Comparison of ENCODE assay signal across 1 cellular context in genomic region chr1:147233903-147234302, GRCh38.
TF ChIP-seq lines count a peak whose summit lies in the region.
"Not testable (repeated sequence)": the region's sequence is repeated elsewhere in the genome, so short reads cannot be mapped to it uniquely, and the experiment has no call there.

No MANE protein-coding gene starts in this region.

TF ChIP-seq in HepG2, 621 proteins besides CTCF, POLR2A, EP300 and RAD21 (continued from another document):
- TF ChIP-seq STAT6 (CRISPR knock-in tag; IDR thresholded peaks at IDR 0.05; ENCODE audit: borderline replicate concordance): peak; percentile 58; the same call in 1 of the 2 replicates
- peak; percentile 37; the same call in 1 of the 2 replicates for TF ChIP-seq IKZF5 (CRISPR knock-in tag; IDR thresholded peaks at IDR 0.05)
- 0 out of 2 replicates have a peak, but pooled peaks have one; percentile 59 for TF ChIP-seq MIXL1 (CRISPR knock-in tag; IDR thresholded peaks at IDR 0.05)
- peak; percentile 66; the same call in 1 of the 2 replicates for TF ChIP-seq GFI1 (CRISPR knock-in tag; IDR thresholded peaks at IDR 0.05; ENCODE audit: borderline replicate concordance)
- peak; percentile 77; the same call in 1 of the 2 replicates for TF ChIP-seq ZBTB7B (CRISPR knock-in tag; IDR thresholded peaks at IDR 0.05)
- TF ChIP-seq SKI (IDR thresholded peaks at IDR 0.05; ENCODE audit: partially characterized antibody): peak; percentile 69
- TF ChIP-seq MAX (IDR thresholded peaks at IDR 0.05): peak; percentile 55; the same call in 1 of the 2 replicates
- TF ChIP-seq, protein P1, sequence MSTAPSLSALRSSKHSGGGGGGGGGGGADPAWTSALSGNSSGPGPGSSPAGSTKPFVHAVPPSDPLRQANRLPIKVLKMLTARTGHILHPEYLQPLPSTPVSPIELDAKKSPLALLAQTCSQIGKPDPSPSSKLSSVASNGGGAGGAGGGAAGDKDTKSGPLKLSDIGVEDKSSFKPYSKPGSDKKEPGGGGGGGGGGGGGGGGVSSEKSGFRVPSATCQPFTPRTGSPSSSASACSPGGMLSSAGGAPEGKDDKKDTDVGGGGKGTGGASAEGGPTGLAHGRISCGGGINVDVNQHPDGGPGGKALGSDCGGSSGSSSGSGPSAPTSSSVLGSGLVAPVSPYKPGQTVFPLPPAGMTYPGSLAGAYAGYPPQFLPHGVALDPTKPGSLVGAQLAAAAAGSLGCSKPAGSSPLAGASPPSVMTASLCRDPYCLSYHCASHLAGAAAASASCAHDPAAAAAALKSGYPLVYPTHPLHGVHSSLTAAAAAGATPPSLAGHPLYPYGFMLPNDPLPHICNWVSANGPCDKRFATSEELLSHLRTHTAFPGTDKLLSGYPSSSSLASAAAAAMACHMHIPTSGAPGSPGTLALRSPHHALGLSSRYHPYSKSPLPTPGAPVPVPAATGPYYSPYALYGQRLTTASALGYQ (CRISPR knock-in tag; IDR thresholded peaks at IDR 0.05): peak; percentile 69
- peak; percentile 79 for TF ChIP-seq FOXA3 (CRISPR knock-in tag; IDR thresholded peaks at IDR 0.05)
- peak; percentile 93; the same call in 1 of the 2 replicates for TF ChIP-seq SOX5 (CRISPR knock-in tag; IDR thresholded peaks at IDR 0.05; ENCODE audit: borderline replicate concordance)
- TF ChIP-seq, protein P2, sequence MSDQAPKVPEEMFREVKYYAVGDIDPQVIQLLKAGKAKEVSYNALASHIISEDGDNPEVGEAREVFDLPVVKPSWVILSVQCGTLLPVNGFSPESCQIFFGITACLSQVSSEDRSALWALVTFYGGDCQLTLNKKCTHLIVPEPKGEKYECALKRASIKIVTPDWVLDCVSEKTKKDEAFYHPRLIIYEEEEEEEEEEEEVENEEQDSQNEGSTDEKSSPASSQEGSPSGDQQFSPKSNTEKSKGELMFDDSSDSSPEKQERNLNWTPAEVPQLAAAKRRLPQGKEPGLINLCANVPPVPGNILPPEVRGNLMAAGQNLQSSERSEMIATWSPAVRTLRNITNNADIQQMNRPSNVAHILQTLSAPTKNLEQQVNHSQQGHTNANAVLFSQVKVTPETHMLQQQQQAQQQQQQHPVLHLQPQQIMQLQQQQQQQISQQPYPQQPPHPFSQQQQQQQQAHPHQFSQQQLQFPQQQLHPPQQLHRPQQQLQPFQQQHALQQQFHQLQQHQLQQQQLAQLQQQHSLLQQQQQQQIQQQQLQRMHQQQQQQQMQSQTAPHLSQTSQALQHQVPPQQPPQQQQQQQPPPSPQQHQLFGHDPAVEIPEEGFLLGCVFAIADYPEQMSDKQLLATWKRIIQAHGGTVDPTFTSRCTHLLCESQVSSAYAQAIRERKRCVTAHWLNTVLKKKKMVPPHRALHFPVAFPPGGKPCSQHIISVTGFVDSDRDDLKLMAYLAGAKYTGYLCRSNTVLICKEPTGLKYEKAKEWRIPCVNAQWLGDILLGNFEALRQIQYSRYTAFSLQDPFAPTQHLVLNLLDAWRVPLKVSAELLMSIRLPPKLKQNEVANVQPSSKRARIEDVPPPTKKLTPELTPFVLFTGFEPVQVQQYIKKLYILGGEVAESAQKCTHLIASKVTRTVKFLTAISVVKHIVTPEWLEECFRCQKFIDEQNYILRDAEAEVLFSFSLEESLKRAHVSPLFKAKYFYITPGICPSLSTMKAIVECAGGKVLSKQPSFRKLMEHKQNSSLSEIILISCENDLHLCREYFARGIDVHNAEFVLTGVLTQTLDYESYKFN (CRISPR knock-in tag; conservative IDR thresholded peaks at IDR 0.05): peak; percentile 92
- TF ChIP-seq MEIS1 (CRISPR knock-in tag; IDR thresholded peaks at IDR 0.05; ENCODE audit: borderline replicate concordance): 0 out of 2 replicates have a peak, but pooled peaks have one; percentile 52
- TF ChIP-seq FOXK2 (IDR thresholded peaks at IDR 0.05): peak; percentile 90
- TF ChIP-seq RXRB (CRISPR knock-in tag; IDR thresholded peaks at IDR 0.05; ENCODE audit: borderline replicate concordance): peak; percentile 88
- peak; percentile 54; the same call in 1 of the 2 replicates for TF ChIP-seq NCOR1 (IDR thresholded peaks at IDR 0.05; ENCODE audit: borderline replicate concordance, low read length)
- TF ChIP-seq HOXA3 (CRISPR knock-in tag; IDR thresholded peaks at IDR 0.05): peak; percentile 47; the same call in 1 of the 2 replicates
- TF ChIP-seq ZNF816 (CRISPR knock-in tag; IDR thresholded peaks at IDR 0.05; ENCODE audit: borderline replicate concordance): peak; percentile 74; the same call in 1 of the 2 replicates
- TF ChIP-seq KDM6A (CRISPR knock-in tag; IDR thresholded peaks at IDR 0.05; ENCODE audit: low read depth): peak; percentile 50; the same call in 1 of the 2 replicates
- TF ChIP-seq MAZ (IDR thresholded peaks at IDR 0.05; ENCODE audit: borderline replicate concordance, low read depth, low read length): 0 out of 2 replicates have a peak, but pooled peaks have one; percentile 22
- TF ChIP-seq MAZ (CRISPR knock-in tag; IDR thresholded peaks at IDR 0.05; ENCODE audit: low read depth): peak; percentile 32; the same call in 1 of the 2 replicates
- TF ChIP-seq TCF12 (IDR thresholded peaks at IDR 0.05): not testable (repeated sequence)
- TF ChIP-seq TCF12 (CRISPR knock-in tag; IDR thresholded peaks at IDR 0.05): peak; percentile 62; the same call in 1 of the 2 replicates
- peak; percentile 54; the same call in 1 of the 2 replicates for TF ChIP-seq PPARG (CRISPR knock-in tag; conservative IDR thresholded peaks at IDR 0.05)
